In the genomic region with DNA sequence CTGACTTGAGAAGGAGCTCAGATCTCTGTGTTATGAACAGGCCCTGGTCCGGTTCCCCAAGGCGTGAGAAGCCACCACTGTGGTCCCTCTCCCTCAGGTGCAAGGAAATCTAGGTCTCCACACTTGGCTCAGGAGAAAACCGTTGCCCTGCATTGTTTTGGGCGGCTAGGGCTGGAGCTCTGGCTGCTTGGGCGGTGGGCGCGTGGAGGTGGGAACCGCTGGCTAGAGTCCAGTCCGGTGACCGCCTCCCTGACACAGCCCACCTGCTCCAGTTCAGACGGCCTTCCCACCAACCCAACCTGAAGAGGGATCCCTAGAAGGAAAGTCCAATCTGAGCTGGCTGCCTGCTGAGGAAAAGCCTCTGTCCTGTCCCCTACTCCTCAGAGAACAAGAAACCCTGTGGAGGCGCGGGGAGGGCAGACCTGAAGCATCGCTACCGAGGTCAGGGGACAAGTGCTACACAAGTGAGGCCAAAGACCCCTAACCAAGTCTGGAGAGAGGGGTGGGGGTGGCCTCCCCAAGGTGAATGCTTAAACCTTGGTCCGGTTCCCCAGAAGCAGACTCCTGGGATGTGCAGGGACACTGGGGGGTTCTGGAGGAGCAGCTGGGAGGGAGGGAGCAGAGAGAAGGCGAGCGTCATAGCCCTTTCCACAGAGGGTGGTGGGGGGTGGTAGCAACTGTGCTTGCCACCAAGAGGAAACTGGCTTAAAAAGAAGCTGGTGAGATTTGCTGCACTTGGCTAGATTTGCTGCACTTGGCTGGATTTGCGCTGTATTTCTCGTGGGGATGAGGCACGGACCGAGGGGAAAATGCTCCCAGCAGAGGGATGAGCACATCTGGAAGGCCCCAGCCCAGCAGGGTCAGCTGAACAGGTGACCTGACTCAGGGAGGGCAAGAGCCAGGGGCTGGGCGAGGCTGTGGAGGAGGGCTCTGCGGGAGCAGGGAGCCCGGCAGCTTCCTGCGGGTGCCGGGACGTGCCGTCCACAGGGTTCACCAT, we compare ENCODE assay signal across 10 cellular contexts.
DNase-seq lines count a peak whose midpoint lies in the region; ATAC-seq and TF ChIP-seq lines count a peak whose summit lies in the region.
"Had no signal": no experiment of that assay in that cellular context is flagged by ENCODE, and none has a peak within 500 bp of the region (broad histone marks: within the 10 kb centered on the region; RNA-seq: fewer than 3 reads in every experiment).

No MANE protein-coding gene starts in this region.

- WGBS in aorta, 2 donors, result 48 to 51% methylated on average over 29 of the region's 29 CpGs

- no peaks in the 10 kb centered on the region for H3K9me3 ChIP-seq in left ventricle myocardium inferior (replicated peaks)
- H3K9me3 ChIP-seq in aorta (ENCODE audit: control insufficient read depth, low read length), result no peaks in the 10 kb centered on the region

- TF ChIP-seq CTCF in left ventricle myocardium inferior (IDR thresholded peaks at IDR 0.05; ENCODE audit: borderline replicate concordance) (no peak), chondrocyte (IDR thresholded peaks at IDR 0.05) (no peak)

- peaks cover 100% of the 10 kb centered on the region for H3K4me1 ChIP-seq in left ventricle myocardium inferior
- peaks cover 3 to 10% of the 10 kb centered on the region in 2 donors for H3K4me1 ChIP-seq in aorta (ENCODE audit: control insufficient read depth in 1 of 2, insufficient read depth in 2 of 2, low read length in 2 of 2)

- no peaks in the 10 kb centered on the region for H3K36me3 Mint-ChIP-seq in chondrocyte (ENCODE audit: low read depth)
- H3K36me3 Mint-ChIP-seq in natural killer cell treated with Interleukin-12 subunit alpha and Interleukin-12 subunit beta and Interleukin-15 and Interleukin-18, amount 100 ng/mL, for 72 hours, result no peaks in the 10 kb centered on the region

- H3K27me3 ChIP-seq in left ventricle myocardium inferior (ENCODE audit: low read depth), result no peaks in the 10 kb centered on the region
- H3K27me3 ChIP-seq in aorta (ENCODE audit: control insufficient read depth in 1 of 2, insufficient read depth in 2 of 2, low read length in 1 of 2), result no peaks in the 10 kb centered on the region

- H3K27me3 Mint-ChIP-seq in chondrocyte (ENCODE audit: low read depth), result no peaks in the 10 kb centered on the region
- no peaks in the 10 kb centered on the region for H3K27me3 Mint-ChIP-seq in natural killer cell treated with Interleukin-12 subunit alpha and Interleukin-12 subunit beta and Interleukin-15 and Interleukin-18, amount 100 ng/mL, for 72 hours

- H3K4me3 Mint-ChIP-seq in chondrocyte (ENCODE audit: unreplicated experiment), result no peak overlapping the region
- H3K4me3 Mint-ChIP-seq in natural killer cell treated with Interleukin-12 subunit alpha and Interleukin-12 subunit beta and Interleukin-15 and Interleukin-18, amount 100 ng/mL, for 72 hours, result peak overlapping the region; percentile 55

- H3K9me3 Mint-ChIP-seq in chondrocyte (ENCODE audit: low read depth), result no peaks in the 10 kb centered on the region
- H3K9me3 Mint-ChIP-seq in natural killer cell treated with Interleukin-12 subunit alpha and Interleukin-12 subunit beta and Interleukin-15 and Interleukin-18, amount 100 ng/mL, for 72 hours, result no peaks in the 10 kb centered on the region

- no peak for DNase-seq in left ventricle myocardium inferior
- no peak for DNase-seq in Right ventricle myocardium superior
- DNase-seq in chondrocyte (ENCODE audit: low spot score), result no peak
- no peak for DNase-seq in natural killer cell treated with Interleukin-12 subunit alpha and Interleukin-12 subunit beta and Interleukin-15 and Interleukin-18, amount 100 ng/mL, for 72 hours (ENCODE audit: low spot score)
- no peak for DNase-seq in aorta
- no peak for DNase-seq in HCEC 1CT
- no peak for DNase-seq in OCI-M2 (lab: John Stamatoyannopoulos, UW; ENCODE audit: unreplicated experiment)
- DNase-seq: hypothalamus, NCI-H1436 had no signal

- peaks cover 99% of the 10 kb centered on the region for H3K4me1 Mint-ChIP-seq in chondrocyte (ENCODE audit: low read depth)
- peaks cover 79 to 82% of the 10 kb centered on the region in 2 donors for H3K4me1 Mint-ChIP-seq in natural killer cell treated with Interleukin-12 subunit alpha and Interleukin-12 subunit beta and Interleukin-15 and Interleukin-18, amount 100 ng/mL, for 72 hours (ENCODE audit: low read depth in 2 of 2)

- no peak for ATAC-seq in Right ventricle myocardium superior (ENCODE audit: poor library complexity)
- ATAC-seq in natural killer cell treated with Interleukin-12 subunit alpha and Interleukin-12 subunit beta and Interleukin-15 and Interleukin-18, amount 100 ng/mL, for 72 hours, result no peak
- no peak for ATAC-seq in aorta (ENCODE audit: low FRiP score)
- ATAC-seq in HG03342 (IDR thresholded peaks at IDR 0.05; ENCODE audit: unreplicated experiment), result no peak

- no peaks in the 10 kb centered on the region for H3K36me3 ChIP-seq in left ventricle myocardium inferior
- H3K36me3 ChIP-seq in aorta (ENCODE audit: control insufficient read depth in 1 of 2, insufficient read depth in 2 of 2, low read length in 1 of 2), result no peaks in the 10 kb centered on the region

- intact Hi-C loops in left ventricle myocardium inferior (cut with micrococcal nuclease) (loop anchor here (10.0 kb wide), 1 partner anchor 60 kb away; no protein-coding TSS in a partner anchor), Right ventricle myocardium superior (cut with DNase I) (no loop called here), aorta (cut with DNase I) (loop anchor here (5.0 kb wide), 5 partner anchors 32 to 67 kb away; no protein-coding TSS in a partner anchor)

- H3K4me3 ChIP-seq in left ventricle myocardium inferior (peak overlapping the region; percentile 20), aorta (ENCODE audit: low read length in 2 of 2) (no peak overlapping the region)

- H3K27ac Mint-ChIP-seq in chondrocyte (ENCODE audit: unreplicated experiment), result peak overlapping the region; percentile 96
- H3K27ac Mint-ChIP-seq in natural killer cell treated with Interleukin-12 subunit alpha and Interleukin-12 subunit beta and Interleukin-15 and Interleukin-18, amount 100 ng/mL, for 72 hours, result peak overlapping the region; percentile 94 to 95

- H3K27ac ChIP-seq in left ventricle myocardium inferior (replicated peaks), result peak overlapping the region; percentile 86
- H3K27ac ChIP-seq in aorta (ENCODE audit: low read depth in 1 of 2, low read length in 2 of 2), result peak overlapping the region; percentile 76 to 96
